Comparison of ENCODE assay signal across 9 cellular contexts in the genomic region with DNA sequence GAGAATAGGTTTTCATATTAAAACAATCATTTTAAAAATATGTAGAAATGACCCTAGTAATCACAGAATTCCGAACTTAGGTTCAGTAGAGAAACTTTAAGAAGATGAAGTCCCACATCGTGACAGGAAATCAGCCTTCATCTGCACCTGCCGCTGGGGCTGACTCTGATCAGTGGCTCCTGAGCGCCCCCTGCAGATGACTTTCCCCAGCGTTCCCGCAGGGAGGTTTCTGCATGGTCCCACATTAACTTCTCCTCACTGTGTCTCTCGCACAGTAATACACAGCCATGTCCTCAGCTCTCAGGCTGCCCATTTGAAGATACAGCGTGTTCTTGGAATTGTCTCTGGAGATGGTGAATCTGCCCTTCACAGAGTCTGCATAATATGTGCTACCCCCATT.
DNase-seq lines count a peak whose midpoint lies in the region; ATAC-seq and TF ChIP-seq lines count a peak whose summit lies in the region.
"Had no signal": no experiment of that assay in that cellular context is flagged by ENCODE, and none has a peak within 500 bp of the region (broad histone marks: within the 10 kb centered on the region; RNA-seq: fewer than 3 reads in every experiment).

No MANE protein-coding gene starts in this region.

- peak; percentile 70 for DNase-seq in activated T-cell treated with anti-CD3 and anti-CD28 coated beads, Interleukin-2, amount 50 U/mL, for 1 hour
- DNase-seq in stimulated activated CD4-positive, alpha-beta T cell treated with anti-CD3 and anti-CD28 coated beads, Interleukin-2, amount 100 ng/mL, for 48 hours: peak; percentile 64
- no peak for DNase-seq in endodermal cell
- no peak for DNase-seq in HFFc6
- DNase-seq: NCI-H2029 treated with DMSO at 0.1 percent for 48 hours had no signal

- H3K36me3 Mint-ChIP-seq in endodermal cell (ENCODE audit: low read depth) (no peaks in the 10 kb centered on the region), HFFc6 (ENCODE audit: low read depth) (no peaks in the 10 kb centered on the region)

- ATAC-seq in GM21515 (IDR thresholded peaks at IDR 0.05; ENCODE audit: unreplicated experiment) (no peak), GM19463 (IDR thresholded peaks at IDR 0.05; ENCODE audit: unreplicated experiment) (no peak)

- H3K27me3 Mint-ChIP-seq in endodermal cell (ENCODE audit: insufficient read depth) (no peaks in the 10 kb centered on the region), HFFc6 (ENCODE audit: insufficient read depth) (no peaks in the 10 kb centered on the region; the same call in none of the 2 replicates)

- H3K4me2 ChIP-seq in DOHH2 (ENCODE audit: low read length) (no peak overlapping the region), OCI-LY3 (ENCODE audit: low read length) (peak overlapping the region; percentile 57)

- H4K20me1 ChIP-seq in DOHH2 (ENCODE audit: control insufficient read depth, insufficient read depth, low read depth, low read length): no peaks in the 10 kb centered on the region
- H4K20me1 ChIP-seq in OCI-LY3 (ENCODE audit: insufficient read depth, low read length): no peaks in the 10 kb centered on the region

- H3K27ac ChIP-seq in DOHH2 (ENCODE audit: low read depth, low read length) (no peak overlapping the region), OCI-LY3 (ENCODE audit: low read length) (no peak overlapping the region), endodermal cell (ENCODE audit: low read depth, low read length) (no peak overlapping the region)

- no peak overlapping the region for H2AFZ ChIP-seq in OCI-LY3 (ENCODE audit: low read depth, low read length)

- H3K27ac Mint-ChIP-seq in endodermal cell: no peak overlapping the region
- H3K27ac Mint-ChIP-seq in HFFc6: no peak overlapping the region

- H3K79me2 ChIP-seq in DOHH2 (ENCODE audit: control insufficient read depth, low read length) (no peaks in the 10 kb centered on the region), OCI-LY3 (ENCODE audit: low read length) (no peaks in the 10 kb centered on the region)

- no peaks in the 10 kb centered on the region for H3K4me1 Mint-ChIP-seq in endodermal cell
- H3K4me1 Mint-ChIP-seq in HFFc6 (ENCODE audit: low read depth): no peaks in the 10 kb centered on the region

- H3K9ac ChIP-seq in OCI-LY3 (ENCODE audit: low read length) (no peak overlapping the region), endodermal cell (ENCODE audit: extremely low read depth, low read length, poor library complexity, severe bottlenecking) (no peak overlapping the region)

- no peaks in the 10 kb centered on the region for H3K9me2 ChIP-seq in DOHH2 (replicated peaks; ENCODE audit: control insufficient read depth, low read length)

- H3K36me3 ChIP-seq in DOHH2 (ENCODE audit: control insufficient read depth, low read length): no peaks in the 10 kb centered on the region
- no peaks in the 10 kb centered on the region for H3K36me3 ChIP-seq in OCI-LY3 (replicated peaks; ENCODE audit: low read depth, low read length)
- H3K36me3 ChIP-seq in endodermal cell (ENCODE audit: control insufficient read depth, insufficient read depth, low read length): no peaks in the 10 kb centered on the region

- peak; percentile 54 for TF ChIP-seq CTCF in DOHH2 (IDR thresholded peaks at IDR 0.05; ENCODE audit: low read depth, low read length, poor library complexity, severe bottlenecking)
- TF ChIP-seq CTCF in OCI-LY3 (IDR thresholded peaks at IDR 0.05; ENCODE audit: low read depth, low read length): peak; percentile 64
- no peak for TF ChIP-seq CTCF in endodermal cell (conservative IDR thresholded peaks at IDR 0.05)
- TF ChIP-seq CTCF in HFFc6 (IDR thresholded peaks at IDR 0.05): no peak

- no peaks in the 10 kb centered on the region for H3F3A ChIP-seq in DOHH2 (ENCODE audit: control insufficient read depth, insufficient read depth)

- WGBS in endodermal cell (ENCODE audit: insufficient coverage in 1 of 2, insufficient read length in 1 of 2), 2 experiments: 83 to 93% methylated on average over 5 to 8 of the region's 8 CpGs

- H3K27me3 ChIP-seq in DOHH2 (ENCODE audit: control insufficient read depth, low read length) (no peaks in the 10 kb centered on the region), OCI-LY3 (ENCODE audit: low read depth, low read length) (peaks cover 5% of the 10 kb centered on the region; the same call in 1 of the 2 replicates), endodermal cell (ENCODE audit: control insufficient read depth, insufficient read depth, low read length, poor library complexity, severe bottlenecking) (no peaks in the 10 kb centered on the region)

- H3K4me3 Mint-ChIP-seq in endodermal cell (no peak overlapping the region), HFFc6 (no peak overlapping the region)

- H3K4me3 ChIP-seq in DOHH2 (ENCODE audit: low read length) (no peak overlapping the region), OCI-LY3 (ENCODE audit: low read length) (0 out of 2 replicates have a peak overlapping the region, but pooled peaks have one; percentile 22), endodermal cell (ENCODE audit: low read length) (no peak overlapping the region)

- no peaks in the 10 kb centered on the region for H3K4me1 ChIP-seq in DOHH2 (ENCODE audit: control insufficient read depth, low read length)
- H3K4me1 ChIP-seq in OCI-LY3 (ENCODE audit: low read length): peaks cover 30% of the 10 kb centered on the region
- H3K4me1 ChIP-seq in endodermal cell (ENCODE audit: control insufficient read depth, insufficient read depth, low read length): no peaks in the 10 kb centered on the region

- H3K9me3 ChIP-seq in DOHH2 (ENCODE audit: control insufficient read depth, insufficient read depth, low read length) (peaks cover 26% of the 10 kb centered on the region), OCI-LY3 (ENCODE audit: insufficient read depth, low read length) (no peaks in the 10 kb centered on the region), endodermal cell (ENCODE audit: control insufficient read depth, low read length) (peaks cover 73% of the 10 kb centered on the region)

- H3K9me3 Mint-ChIP-seq in endodermal cell (peaks cover 86% of the 10 kb centered on the region), HFFc6 (peaks cover 50% of the 10 kb centered on the region)

Comparison
In these comparisons a context has a peak if more than half of its experiments do, and no peak if none do; other contexts are left out.
1. CTCF ChIP-seq: peak in DOHH2 (single experiment) and OCI-LY3 (single experiment); none in endodermal cell (single experiment) and HFFc6 (single experiment).
2. DNase-seq: peak in activated T-cell treated with anti-CD3 and anti-CD28 coated beads, Interleukin-2, amount 50 U/mL, for 1 hour (single experiment) and stimulated activated CD4-positive, alpha-beta T cell treated with anti-CD3 and anti-CD28 coated beads, Interleukin-2, amount 100 ng/mL, for 48 hours (2 of 2); none in endodermal cell (single experiment) and HFFc6 (single experiment).